ENCODE assay signal across 7 cellular contexts in genomic region chr15:90673357-90673756, GRCh38. TPM values are rescaled to one million over a fixed set of nuclear protein-coding genes. Genes with fewer than 3 reads are reported as not detected.
DNase-seq lines count a peak whose midpoint lies in the region; ATAC-seq, FAIRE-seq and TF ChIP-seq lines count a peak whose summit lies in the region.
"Not testable (repeated sequence)": the region's sequence is repeated elsewhere in the genome, so short reads cannot be mapped to it uniquely, and the experiment has no call there.

No MANE protein-coding gene starts in this region.

- TF ChIP-seq RAD21 in K562 (CRISPR knock-in tag; conservative IDR thresholded peaks at IDR 0.05 in 1 of 2, IDR thresholded peaks at IDR 0.05 in 1 of 2): not testable (repeated sequence)

- not testable (repeated sequence) for H3K9ac ChIP-seq in SK-N-MC (ENCODE audit: insufficient read length); K562 (ENCODE audit: insufficient read depth in 1 of 2, low read depth in 2 of 2, low read length in 2 of 2)

- intact Hi-C loops in A673 (cut with micrococcal nuclease; ENCODE audit: unreplicated experiment); K562 (cut with micrococcal nuclease): not testable (repeated sequence)

- not testable (repeated sequence) for H3K27me3 Mint-ChIP-seq in T-helper 17 cell; activated naive CD8-positive, alpha-beta T cell treated with anti-CD3 and anti-CD28 coated beads for 36 hours

- not testable (repeated sequence) for H2AFZ ChIP-seq in K562 (ENCODE audit: low read depth, low read length)

- not testable (repeated sequence) for FAIRE-seq in K562 (lab: Jason Lieb, UNC)

- POLR2A ChIA-PET in A673 (lab: Charles Lee; ENCODE audit: low non-redundant PET); HEK293 (lab: Yijun Ruan, JAX): not testable (repeated sequence)
- POLR2A ChIA-PET in K562 (lab: Yijun Ruan, JAX): interaction anchor here (0.5 to 1.0 kb wide), 2 partner anchors 9 to 296 kb away, joined by 3 read pairs; no protein-coding TSS in a partner anchor

- TF ChIP-seq POLR2A in K562 (conservative IDR thresholded peaks at IDR 0.05): not testable (repeated sequence)

- not testable (repeated sequence) for H3K36me3 ChIP-seq in A673 (ENCODE audit: insufficient read depth, low read length, poor library complexity, severe bottlenecking); HEK293 (ENCODE audit: control insufficient read depth in 2 of 2, insufficient read depth in 1 of 2, low read length in 2 of 2); RWPE2 (ENCODE audit: low read depth); SK-N-MC (ENCODE audit: insufficient read depth, low read length); K562 (ENCODE audit: control insufficient read depth, insufficient read depth, low read length)

- not testable (repeated sequence) for H3K4me3 ChIP-seq in A673 (ENCODE audit: low read depth, low read length, poor library complexity, severe bottlenecking); HEK293 (ENCODE audit: low read depth, low read length); RWPE2 (ENCODE audit: severe bottlenecking); SK-N-MC; K562

- not testable (repeated sequence) for H3K79me2 ChIP-seq in K562 (ENCODE audit: control insufficient read depth, insufficient read depth, low read length)

- TF ChIP-seq CTCF in A673 (conservative IDR thresholded peaks at IDR 0.05; ENCODE audit: low read depth, low read length); HEK293 (tag by site-specific recombination; IDR thresholded peaks at IDR 0.05); RWPE2 (IDR thresholded peaks at IDR 0.05; ENCODE audit: poor library complexity, severe bottlenecking); K562 (IDR thresholded peaks at IDR 0.05 in 2 of 3, conservative IDR thresholded peaks at IDR 0.05 in 1 of 3; ENCODE audit: insufficient read depth in 2 of 3, low read depth in 1 of 3, low read length in 3 of 3): not testable (repeated sequence)

- DNase-seq in A673 (ENCODE audit: low spot score) (peak; percentile 54), RWPE2 (ENCODE audit: low spot score) (peak; percentile 17)
- DNase-seq in SK-N-MC (ENCODE audit: low read depth, low spot score); T-helper 17 cell; activated naive CD8-positive, alpha-beta T cell treated with anti-CD3 and anti-CD28 coated beads for 36 hours; K562 (ENCODE audit: extremely low read depth in 1 of 4, low spot score in 3 of 4): not testable (repeated sequence)

- H3K9me3 Mint-ChIP-seq in activated naive CD8-positive, alpha-beta T cell treated with anti-CD3 and anti-CD28 coated beads for 36 hours: not testable (repeated sequence)

- in situ Hi-C loops in K562 (cut with MboI): not testable (repeated sequence)

- WGBS in K562 (ENCODE audit: insufficient coverage, low coverage, missing lambda C conversion rate): 89% methylated on average over 8 of the region's 10 CpGs

- not testable (repeated sequence) for H3K4me1 Mint-ChIP-seq in T-helper 17 cell
- peaks cover 10% of the 10 kb centered on the region for H3K4me1 Mint-ChIP-seq in activated naive CD8-positive, alpha-beta T cell treated with anti-CD3 and anti-CD28 coated beads for 36 hours

- not testable (repeated sequence) for ATAC-seq in RWPE2 (ENCODE audit: low read depth); T-helper 17 cell; K562

- H3K27ac ChIP-seq in A673 (ENCODE audit: low read depth, low read length, poor library complexity, severe bottlenecking): peak overlapping the region; percentile 54
- not testable (repeated sequence) for H3K27ac ChIP-seq in HEK293 (ENCODE audit: extremely low read depth, low read depth, low read length); RWPE2 (ENCODE audit: poor library complexity, severe bottlenecking); K562 (ENCODE audit: extremely low read depth, low read depth, low read length)
- H3K27ac ChIP-seq in SK-N-MC: peak overlapping the region; percentile 74; the same call in 1 of the 2 replicates

- H3K27ac Mint-ChIP-seq in T-helper 17 cell: peak overlapping the region; percentile 68
- peak overlapping the region; percentile 36 for H3K27ac Mint-ChIP-seq in activated naive CD8-positive, alpha-beta T cell treated with anti-CD3 and anti-CD28 coated beads for 36 hours

- not testable (repeated sequence) for BruUV-seq in A673 (replicated peaks; lab: Mats Ljungman, UMichigan); K562 (replicated peaks; lab: Mats Ljungman, UMichigan)

- H3K27me3 ChIP-seq in A673 (replicated peaks; ENCODE audit: insufficient read depth, low read depth, low read length, poor library complexity); RWPE2 (ENCODE audit: insufficient read depth, poor library complexity, severe bottlenecking); K562 (ENCODE audit: control insufficient read depth in 2 of 2, insufficient read depth in 2 of 2, low read length in 2 of 2): not testable (repeated sequence)

- not testable (repeated sequence) for H4K20me1 ChIP-seq in K562 (replicated peaks; ENCODE audit: control insufficient read depth, insufficient read depth, low read length)

- not testable (repeated sequence) for H3K36me3 Mint-ChIP-seq in T-helper 17 cell (ENCODE audit: low read depth); activated naive CD8-positive, alpha-beta T cell treated with anti-CD3 and anti-CD28 coated beads for 36 hours

- not testable (repeated sequence) for H3K4me2 ChIP-seq in K562 (ENCODE audit: insufficient read depth, low read length)

- TF ChIP-seq EP300 in K562 (IDR thresholded peaks at IDR 0.05; ENCODE audit: low read length): not testable (repeated sequence)

- not testable (repeated sequence) for H3K9me1 ChIP-seq in K562 (ENCODE audit: control insufficient read depth, insufficient read depth, low read length)

- not testable (repeated sequence) for H3K4me1 ChIP-seq in A673 (ENCODE audit: insufficient read depth, low read length, poor library complexity, severe bottlenecking); HEK293 (ENCODE audit: control insufficient read depth, insufficient read depth, low read length); RWPE2 (ENCODE audit: insufficient read depth, poor library complexity, severe bottlenecking); K562 (replicated peaks in 1 of 2; ENCODE audit: control insufficient read depth in 2 of 2, insufficient read depth in 2 of 2, low read length in 2 of 2)

- not testable (repeated sequence) for H3K9me3 ChIP-seq in A673 (ENCODE audit: low read depth, low read length, poor library complexity, severe bottlenecking); HEK293 (ENCODE audit: control insufficient read depth, insufficient read depth, low read depth, low read length); RWPE2 (ENCODE audit: severe bottlenecking); SK-N-MC (ENCODE audit: low read depth, low read length); T-helper 17 cell (ENCODE audit: control insufficient read depth, low read length, poor library complexity, severe bottlenecking); K562 (replicated peaks; ENCODE audit: control insufficient read depth, insufficient read depth, low read depth, low read length)

- H3K4me3 Mint-ChIP-seq in T-helper 17 cell; activated naive CD8-positive, alpha-beta T cell treated with anti-CD3 and anti-CD28 coated beads for 36 hours: not testable (repeated sequence)

- CTCF ChIA-PET in A673 (lab: Charles Lee); HEK293 (lab: Yijun Ruan, JAX): not testable (repeated sequence)
- CTCF ChIA-PET in K562 (lab: Yijun Ruan, JAX; ENCODE audit: low intra/inter-chr PET ratio): interaction anchor here (0.6 kb wide), 1 partner anchor 277 kb away, joined by 5 read pairs; no protein-coding TSS in a partner anchor

TF ChIP-seq in HEK293, 187 proteins besides CTCF, POLR2A, EP300 and RAD21:
- TF ChIP-seq ZNF366 (tag by site-specific recombination; conservative IDR thresholded peaks at IDR 0.05): peak; percentile 79

RNA-seq across cellular contexts. Expression of gene BLM, which starts 43.8 kb away (rescaled TPM):
- total RNA-seq in A673 (2021) (40.0 and 43.6 TPM in 2 replicates), T-helper 17 cell (1 to 10 TPM; 7.8 to 8.8 TPM), K562 (2014; rRNA removed) (37.9 and 52.4 TPM in 2 replicates), K562 (2014; rRNA removed; fragmentation: Illumina TruSeq; extraction: Trizol) (56.0 and 62.5 TPM in 2 replicates), K562 (2015; rRNA removed; fragmentation: Illumina TruSeq; extraction: Trizol) (49.5 and 51.5 TPM in 2 replicates), K562 (2021) (43.4 and 43.9 TPM in 2 replicates)
- 10 to 100 TPM; 47.8 to 49.8 TPM for total RNA-seq in activated naive CD8-positive, alpha-beta T cell treated with anti-CD3 and anti-CD28 coated beads for 36 hours
- total RNA-seq in K562 (2011; cell fraction: chromatin; rRNA removed; ENCODE audit: low replicate concordance): 33.0 and 98.2 TPM in 2 replicates
- 9.7 and 20.7 TPM in 2 replicates for total RNA-seq in K562 (2011; cell fraction: nucleolus; rRNA removed)
- 25.2 and 32.3 TPM in 2 replicates for total RNA-seq in K562 (2011; cell fraction: nucleoplasm; rRNA removed)
- polyA plus RNA-seq in K562 (2011; rRNA removed) (36.5 and 45.5 TPM in 2 replicates), K562 (2014; fragmentation: Illumina TruSeq; extraction: Trizol) (28.0 and 41.6 TPM in 2 replicates), K562 (2014; fragmentation: Nextera tagmentation; extraction: Ambion mirVana) (10 to 100 TPM; 21.0 to 29.7 TPM), K562 (2014; rRNA removed) (22.6 and 35.7 TPM in 2 replicates)
- 13.9 and 18.1 TPM in 2 replicates for polyA plus RNA-seq in K562 (2011; cell fraction: cytosol; rRNA removed)
- 47.2 and 66.0 TPM in 2 replicates for polyA plus RNA-seq in K562 (2011; cell fraction: nucleus; rRNA removed)
- polyA plus RNA-seq in K562 (2012): 24.4 and 33.5 TPM in 2 replicates
- 76.2 and 80.4 TPM in 2 replicates for polyA minus RNA-seq in K562 (2011; rRNA and poly(A)+ RNA removed)
- 11.6 and 17.2 TPM in 2 replicates for polyA minus RNA-seq in K562 (2011; cell fraction: cytosol; rRNA and poly(A)+ RNA removed)
- 14.8 and 27.4 TPM in 2 replicates for polyA minus RNA-seq in K562 (2011; cell fraction: nucleus; rRNA and poly(A)+ RNA removed)
